ENCODE assay signal across 13 cellular contexts in the genomic region with DNA sequence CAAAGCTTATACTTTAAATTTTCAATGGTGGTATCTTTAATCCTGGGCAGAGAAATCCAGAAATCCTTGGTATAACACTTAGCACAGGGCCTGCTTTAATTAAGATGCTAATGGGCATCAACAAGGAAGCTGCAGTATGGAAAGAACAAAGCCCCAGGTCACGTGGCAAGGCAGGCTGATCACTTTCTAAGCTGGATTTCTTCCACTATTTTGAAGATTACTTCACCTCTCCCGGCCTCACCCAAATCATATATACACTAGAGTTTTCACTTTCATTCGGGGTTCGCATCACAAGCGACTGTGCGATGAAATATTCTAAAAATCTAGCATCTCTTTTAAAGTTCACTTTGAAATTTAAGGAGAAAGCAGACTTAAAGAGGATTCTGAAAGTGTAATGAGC.
A peak's percentile ranks its signal among the peaks of the same experiment; 100 is the strongest.
DNase-seq lines count a peak whose midpoint lies in the region; ATAC-seq and TF ChIP-seq lines count a peak whose summit lies in the region.
"Had no signal": no experiment of that assay in that cellular context is flagged by ENCODE, and none has a peak within 500 bp of the region (broad histone marks: within the 10 kb centered on the region; RNA-seq: fewer than 3 reads in every experiment).

No MANE protein-coding gene starts in this region.

- H3K9me3 ChIP-seq in SJCRH30 (replicated peaks) (no peaks in the 10 kb centered on the region), muscle layer of colon (ENCODE audit: low read length) (no peaks in the 10 kb centered on the region), tibial artery (no peaks in the 10 kb centered on the region), upper lobe of right lung (no peaks in the 10 kb centered on the region)

- DNase-seq in SJCRH30 (peak in 1 of 2 experiments; percentile 45), tibial artery (no peak), NCI-H2081 (lab: John Stamatoyannopoulos, UW) (no peak), NCI-H526 (lab: John Stamatoyannopoulos, UW) (no peak), upper lobe of right lung (no peak)
- DNase-seq in effector memory CD8-positive, alpha-beta T cell, result no peak
- DNase-seq: activated CD4-positive, CD25-positive, alpha-beta regulatory T cell treated with anti-CD3 and anti-CD28 coated beads, Interleukin-2, amount 50 U/mL, for 72 hours; activated effector memory CD4-positive, alpha-beta T cell treated with anti-CD3 and anti-CD28 coated beads, Interleukin-2, amount 50 U/mL, for 16 hours; cerebellar nuclear complex; stimulated activated CD4-positive, alpha-beta T cell treated with anti-CD3 and anti-CD28 coated beads, Interleukin-12 subunit alpha, Interleukin-12 subunit beta, amount 100 ng/mL, for 4 hours had no signal

- TF ChIP-seq CTCF in tibial artery (IDR thresholded peaks at IDR 0.05), result no peak
- no peak for TF ChIP-seq CTCF in upper lobe of right lung (IDR thresholded peaks at IDR 0.05)

- H3K4me1 ChIP-seq in SJCRH30 (peaks cover 36% of the 10 kb centered on the region), muscle layer of colon (ENCODE audit: insufficient read depth, low read length) (peaks cover 69% of the 10 kb centered on the region), tibial artery (peaks cover 0 to 35% (median 23%) of the 10 kb centered on the region in 4 donors), upper lobe of right lung (peaks cover 25% of the 10 kb centered on the region)

- H3K27ac ChIP-seq in SJCRH30 (peak overlapping the region; percentile 47), muscle layer of colon (ENCODE audit: low read depth, low read length) (peak overlapping the region; percentile 75), tibial artery (peak overlapping the region; percentile 22 to 23), upper lobe of right lung (no peak overlapping the region)
- H3K27ac ChIP-seq: RWPE1 had no signal

- peak; percentile 46 for ATAC-seq in esophagus mucosa
- ATAC-seq in effector memory CD8-positive, alpha-beta T cell (replicated peaks), result no peak
- ATAC-seq in upper lobe of right lung, result no peak

- H3K36me3 Mint-ChIP-seq in effector memory CD8-positive, alpha-beta T cell (ENCODE audit: insufficient read depth), result no peaks in the 10 kb centered on the region

- no peak overlapping the region for H3K4me3 Mint-ChIP-seq in effector memory CD8-positive, alpha-beta T cell

- intact Hi-C loops in tibial artery (cut with DNase I; ENCODE audit: low total_unique reads) (no loop called here), upper lobe of right lung (cut with DNase I) (no loop called here)

- no peaks in the 10 kb centered on the region for H3K9me3 Mint-ChIP-seq in effector memory CD8-positive, alpha-beta T cell

- H3K27ac Mint-ChIP-seq in effector memory CD8-positive, alpha-beta T cell, result no peak overlapping the region

- H3K36me3 ChIP-seq in SJCRH30 (0 out of 2 replicates have a peak, but pooled peaks cover 2% of the 10 kb centered on the region), muscle layer of colon (ENCODE audit: insufficient read depth, low read length) (no peaks in the 10 kb centered on the region), tibial artery (no peaks in the 10 kb centered on the region), upper lobe of right lung (no peaks in the 10 kb centered on the region)

- peaks cover 19 to 28% of the 10 kb centered on the region in 2 donors for H3K27me3 Mint-ChIP-seq in effector memory CD8-positive, alpha-beta T cell

- no peak overlapping the region for H3K9ac ChIP-seq in muscle layer of colon (ENCODE audit: low read length)

- H3K4me3 ChIP-seq in SJCRH30 (peak overlapping the region; percentile 5; the same call in 1 of the 2 replicates), muscle layer of colon (ENCODE audit: low read depth in 1 of 2, low read length in 2 of 2) (peak overlapping the region in 1 of 2 donors; percentile 9), tibial artery (no peak overlapping the region), upper lobe of right lung (no peak overlapping the region)

- no peaks in the 10 kb centered on the region for H3K4me1 Mint-ChIP-seq in effector memory CD8-positive, alpha-beta T cell (ENCODE audit: low read depth in 2 of 2)

- no peaks in the 10 kb centered on the region for H3K27me3 ChIP-seq in SJCRH30
- H3K27me3 ChIP-seq in muscle layer of colon (ENCODE audit: control insufficient read depth in 1 of 2, insufficient read depth in 2 of 2, low read length in 2 of 2), result no peaks in the 10 kb centered on the region
- H3K27me3 ChIP-seq in tibial artery, result no peaks in the 10 kb centered on the region
- H3K27me3 ChIP-seq in upper lobe of right lung, result no peaks in the 10 kb centered on the region
